ENCODE assay signal across 21 cellular contexts in the genomic region with DNA sequence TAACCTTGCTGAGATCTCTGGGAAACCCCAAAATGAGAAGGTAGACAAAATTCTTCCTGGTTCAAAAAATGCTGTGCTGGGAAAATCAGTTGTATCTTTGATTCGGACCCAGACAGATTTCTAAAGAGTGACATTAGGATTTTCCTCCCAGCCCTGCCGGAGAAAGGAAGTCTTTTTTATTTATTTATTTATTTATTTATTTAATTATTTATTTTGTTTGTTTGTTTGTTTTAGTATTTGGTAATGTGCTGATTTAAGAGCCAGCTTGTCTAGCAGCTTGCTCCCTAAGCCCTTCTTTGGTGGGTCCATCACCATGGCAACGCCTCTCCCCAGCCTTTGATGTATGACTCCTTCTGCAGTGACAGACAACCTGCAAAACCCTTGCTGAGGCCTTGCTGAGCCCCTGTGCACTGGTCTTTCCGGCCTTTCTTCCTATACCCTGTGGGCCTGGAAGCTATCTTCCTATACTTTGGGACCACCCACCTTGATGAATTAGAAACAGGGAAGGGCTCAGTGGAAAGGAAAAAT.
DNase-seq lines count a peak whose midpoint lies in the region; ATAC-seq, FAIRE-seq and TF ChIP-seq lines count a peak whose summit lies in the region.
"Had no signal": no experiment of that assay in that cellular context is flagged by ENCODE, and none has a peak within 500 bp of the region (broad histone marks: within the 10 kb centered on the region; RNA-seq: fewer than 3 reads in every experiment).

No MANE protein-coding gene starts in this region.

- H3K9me3 Mint-ChIP-seq in GM23338 (no peaks in the 10 kb centered on the region), astrocyte (ENCODE audit: unreplicated experiment) (no peaks in the 10 kb centered on the region)
- H3K9me3 Mint-ChIP-seq: activated naive CD8-positive, alpha-beta T cell treated with anti-CD3 and anti-CD28 coated beads, Interleukin-2, amount 10 ng/mL, durations not matched to agents 7 days and 5 days; H9 had no signal

- H3K79me1 ChIP-seq in mesenchymal stem cell (replicated peaks; ENCODE audit: low read length, poor library complexity, severe bottlenecking) = no peaks in the 10 kb centered on the region

- peak overlapping the region; percentile 93 to 99 for H2BK12ac ChIP-seq in mesenchymal stem cell (ENCODE audit: low read length in 2 of 2)

- H3K4me1 Mint-ChIP-seq in GM23338 (no peaks in the 10 kb centered on the region; the same call in 2 of the 3 replicates), astrocyte (ENCODE audit: low read depth, unreplicated experiment) (peaks cover 17% of the 10 kb centered on the region)
- H3K4me1 Mint-ChIP-seq: H9 had no signal

- no peak overlapping the region for H3K27ac Mint-ChIP-seq in GM23338
- no peak overlapping the region for H3K27ac Mint-ChIP-seq in astrocyte (ENCODE audit: unreplicated experiment)
- H3K27ac Mint-ChIP-seq: activated naive CD8-positive, alpha-beta T cell treated with anti-CD3 and anti-CD28 coated beads, Interleukin-2, amount 10 ng/mL, durations not matched to agents 7 days and 5 days; H9 had no signal

- no peaks in the 10 kb centered on the region for H3K79me2 ChIP-seq in GM23338 (replicated peaks; ENCODE audit: insufficient read depth)
- no peaks in the 10 kb centered on the region for H3K79me2 ChIP-seq in astrocyte (ENCODE audit: insufficient read depth, low read length)
- H3K79me2 ChIP-seq in Karpas-422 (ENCODE audit: low read length) = no peaks in the 10 kb centered on the region

- H3K4me3 ChIP-seq in GM23338 (no peak overlapping the region), astrocyte (ENCODE audit: insufficient read depth, low read depth, low read length) (no peak overlapping the region), mesenchymal stem cell (ENCODE audit: insufficient read depth in 1 of 2, low read depth in 1 of 2, low read length in 2 of 2) (no peak overlapping the region), Karpas-422 (ENCODE audit: low read length) (no peak overlapping the region), coronary artery (no peak overlapping the region)
- H3K4me3 ChIP-seq: BLaER1 treated with 17β-estradiol and CSF1 and Interleukin-3, amounts not matched to agents 10 nM and 100 nM; breast epithelium; dorsolateral prefrontal cortex; heart right ventricle; tibial nerve had no signal

- no peak overlapping the region for H2AFZ ChIP-seq in GM23338
- no peak overlapping the region for H2AFZ ChIP-seq in astrocyte (ENCODE audit: low read depth, low read length)
- H2AFZ ChIP-seq in mesenchymal stem cell (ENCODE audit: low read depth, low read length) = no peak overlapping the region
- no peak overlapping the region for H2AFZ ChIP-seq in Karpas-422 (ENCODE audit: low read length)

- H2AK5ac ChIP-seq in mesenchymal stem cell (ENCODE audit: low read length, severe bottlenecking) = no peak overlapping the region

- no peak overlapping the region for H3K4me2 ChIP-seq in GM23338
- H3K4me2 ChIP-seq in astrocyte (ENCODE audit: low read length) = peak overlapping the region; percentile 65
- H3K4me2 ChIP-seq in mesenchymal stem cell (ENCODE audit: low read length, poor library complexity, severe bottlenecking) = no peak overlapping the region
- no peak overlapping the region for H3K4me2 ChIP-seq in Karpas-422 (ENCODE audit: low read depth, low read length, poor library complexity, severe bottlenecking)
- H3K4me2 ChIP-seq: BLaER1 treated with 17β-estradiol and CSF1 and Interleukin-3, amounts not matched to agents 10 nM and 100 nM had no signal

- H2BK5ac ChIP-seq in mesenchymal stem cell (ENCODE audit: low read depth, low read length, poor library complexity, severe bottlenecking) = no peak overlapping the region

- H3K27ac ChIP-seq in GM23338 (ENCODE audit: low read depth) (no peak overlapping the region), astrocyte (ENCODE audit: low read depth, low read length) (peak overlapping the region; percentile 96), mesenchymal stem cell (ENCODE audit: low read length, poor library complexity, severe bottlenecking) (no peak overlapping the region), Karpas-422 (ENCODE audit: low read length) (no peak overlapping the region), coronary artery (no peak overlapping the region)
- H3K27ac ChIP-seq: 22Rv1; BLaER1 treated with 17β-estradiol and CSF1 and Interleukin-3, amounts not matched to agents 10 nM and 100 nM; breast epithelium; dorsolateral prefrontal cortex; tibial nerve had no signal

- H3K36me3 Mint-ChIP-seq in GM23338 (ENCODE audit: low read depth) = no peaks in the 10 kb centered on the region
- no peaks in the 10 kb centered on the region for H3K36me3 Mint-ChIP-seq in astrocyte (ENCODE audit: low read depth, unreplicated experiment)
- H3K36me3 Mint-ChIP-seq: activated naive CD8-positive, alpha-beta T cell treated with anti-CD3 and anti-CD28 coated beads, Interleukin-2, amount 10 ng/mL, durations not matched to agents 7 days and 5 days had no signal

- H3K4me3 Mint-ChIP-seq in GM23338 (no peak overlapping the region), astrocyte (ENCODE audit: unreplicated experiment) (no peak overlapping the region)
- H3K4me3 Mint-ChIP-seq: activated naive CD8-positive, alpha-beta T cell treated with anti-CD3 and anti-CD28 coated beads, Interleukin-2, amount 10 ng/mL, durations not matched to agents 7 days and 5 days; H9 had no signal

- H3K27me3 Mint-ChIP-seq in GM23338 (ENCODE audit: insufficient read depth, low read depth, poor library complexity) (peaks cover 6% of the 10 kb centered on the region), astrocyte (ENCODE audit: low read depth, unreplicated experiment) (no peaks in the 10 kb centered on the region)
- H3K27me3 Mint-ChIP-seq: activated naive CD8-positive, alpha-beta T cell treated with anti-CD3 and anti-CD28 coated beads, Interleukin-2, amount 10 ng/mL, durations not matched to agents 7 days and 5 days had no signal

- H4K20me1 ChIP-seq in GM23338 (replicated peaks; ENCODE audit: insufficient read depth) (no peaks in the 10 kb centered on the region), astrocyte (ENCODE audit: insufficient read depth, low read length) (no peaks in the 10 kb centered on the region), Karpas-422 (ENCODE audit: insufficient read depth, low read depth, low read length) (no peaks in the 10 kb centered on the region)
- H4K20me1 ChIP-seq: BLaER1 treated with 17β-estradiol and CSF1 and Interleukin-3, amounts not matched to agents 10 nM and 100 nM had no signal

- peak overlapping the region; percentile 39 to 87 for H3K4ac ChIP-seq in mesenchymal stem cell (ENCODE audit: low read depth in 1 of 2, low read length in 2 of 2)

- TF ChIP-seq CTCF in GM23338 (conservative IDR thresholded peaks at IDR 0.05; ENCODE audit: low read depth in 2 of 2) (no peak), astrocyte (IDR thresholded peaks at IDR 0.05; ENCODE audit: insufficient read depth, low read depth, low read length) (no peak), coronary artery (IDR thresholded peaks at IDR 0.05) (no peak)

- no peaks in the 10 kb centered on the region for H3K4me1 ChIP-seq in GM23338 (ENCODE audit: insufficient read depth)
- peaks cover 51% of the 10 kb centered on the region for H3K4me1 ChIP-seq in astrocyte (ENCODE audit: insufficient read depth, low read length)
- no peaks in the 10 kb centered on the region for H3K4me1 ChIP-seq in mesenchymal stem cell (ENCODE audit: control insufficient read depth, insufficient read depth, low read depth, low read length)
- peaks cover 8% of the 10 kb centered on the region for H3K4me1 ChIP-seq in Karpas-422 (ENCODE audit: low read length)
- H3K4me1 ChIP-seq: breast epithelium had no signal

- peak overlapping the region; percentile 88 for H2BK120ac ChIP-seq in mesenchymal stem cell (ENCODE audit: low read depth, low read length)

- no peak for FAIRE-seq in astrocyte (lab: Jason Lieb, UNC)

- peak overlapping the region; percentile 15 for H4K91ac ChIP-seq in mesenchymal stem cell (ENCODE audit: low read length)

- H4K8ac ChIP-seq in mesenchymal stem cell (ENCODE audit: low read length) = peak overlapping the region; percentile 54

- 65% methylated on average over 3 of the region's 4 CpGs for WGBS in mesenchymal stem cell

- no peak for ATAC-seq in GM23338
- ATAC-seq in HG02588 (IDR thresholded peaks at IDR 0.05; ENCODE audit: unreplicated experiment) = no peak
- ATAC-seq: activated CD4-positive, CD25-positive, alpha-beta regulatory T cell treated with anti-CD3 and anti-CD28 coated beads, Interleukin-2, amount 50 U/mL, for 24 hours; heart right ventricle had no signal

- H3K9me2 ChIP-seq in GM23338 (ENCODE audit: insufficient read depth) (peaks cover 7% of the 10 kb centered on the region; the same call in 1 of the 2 replicates), Karpas-422 (replicated peaks; ENCODE audit: insufficient read depth, low read length) (no peaks in the 10 kb centered on the region)

- H3K23ac ChIP-seq in mesenchymal stem cell (ENCODE audit: low read length in 2 of 2) = no peak overlapping the region

- H3K27me3 ChIP-seq in GM23338 (ENCODE audit: insufficient read depth) (no peaks in the 10 kb centered on the region), astrocyte (ENCODE audit: insufficient read depth, low read length) (no peaks in the 10 kb centered on the region), mesenchymal stem cell (ENCODE audit: control insufficient read depth in 1 of 2, insufficient read depth in 1 of 2, low read length in 2 of 2) (no peaks in the 10 kb centered on the region), Karpas-422 (ENCODE audit: low read length) (no peaks in the 10 kb centered on the region)
- H3K27me3 ChIP-seq: BLaER1 treated with 17β-estradiol and CSF1 and Interleukin-3, amounts not matched to agents 10 nM and 100 nM; breast epithelium; dorsolateral prefrontal cortex; heart right ventricle; tibial nerve had no signal

- no peak overlapping the region for H2BK15ac ChIP-seq in mesenchymal stem cell (ENCODE audit: low read depth, poor library complexity, severe bottlenecking)

- H3F3A ChIP-seq in GM23338 (replicated peaks; ENCODE audit: low read depth) = no peaks in the 10 kb centered on the region

- peak overlapping the region; percentile 68 for H3K9ac ChIP-seq in astrocyte (ENCODE audit: low read length)
- H3K9ac ChIP-seq in mesenchymal stem cell (ENCODE audit: low read length) = no peak overlapping the region
- no peak overlapping the region for H3K9ac ChIP-seq in Karpas-422 (ENCODE audit: low read length)
- H3K9ac ChIP-seq: BLaER1 treated with 17β-estradiol and CSF1 and Interleukin-3, amounts not matched to agents 10 nM and 100 nM had no signal

- H3K14ac ChIP-seq in mesenchymal stem cell (ENCODE audit: low read length in 2 of 2) = peak overlapping the region in 1 of 2 experiments; percentile 87

- no peaks in the 10 kb centered on the region for H3K9me3 ChIP-seq in astrocyte (ENCODE audit: insufficient read depth, low read depth, low read length)
- H3K9me3 ChIP-seq in mesenchymal stem cell (ENCODE audit: control insufficient read depth, low read length) = no peaks in the 10 kb centered on the region
- no peaks in the 10 kb centered on the region for H3K9me3 ChIP-seq in Karpas-422 (ENCODE audit: low read length)
- H3K9me3 ChIP-seq: BLaER1 treated with 17β-estradiol and CSF1 and Interleukin-3, amounts not matched to agents 10 nM and 100 nM; breast epithelium; heart right ventricle; tibial nerve had no signal

- H3K18ac ChIP-seq in mesenchymal stem cell (ENCODE audit: low read depth in 1 of 2, low read length in 2 of 2) = peak overlapping the region; percentile 71 to 94

- H3K36me3 ChIP-seq in GM23338 (ENCODE audit: insufficient read depth) (no peaks in the 10 kb centered on the region), astrocyte (ENCODE audit: insufficient read depth, low read length) (no peaks in the 10 kb centered on the region), mesenchymal stem cell (ENCODE audit: control insufficient read depth in 1 of 2, insufficient read depth in 2 of 2, low read depth in 1 of 2, low read length in 2 of 2) (peaks cover 4 to 54% of the 10 kb centered on the region in 2 experiments), Karpas-422 (ENCODE audit: insufficient read depth, low read length) (no peaks in the 10 kb centered on the region)
- H3K36me3 ChIP-seq: BLaER1 treated with 17β-estradiol and CSF1 and Interleukin-3, amounts not matched to agents 10 nM and 100 nM; breast epithelium had no signal

- DNase-seq in DMS 273 (lab: John Stamatoyannopoulos, UW; ENCODE audit: unreplicated experiment) = peak; percentile 39
- no peak for DNase-seq in DMS 273 treated with DMSO at 0.1 percent for 48 hours (lab: John Stamatoyannopoulos, UW)
- peak; percentile 28 for DNase-seq in GM23338 (ENCODE audit: low spot score)
- peak; percentile 32 for DNase-seq in astrocyte (ENCODE audit: low read depth)
- DNase-seq in mesenchymal stem cell = peak; percentile 62
- no peak for DNase-seq in Karpas-422
- no peak for DNase-seq in coronary artery (ENCODE audit: low spot score)
- DNase-seq: activated naive CD8-positive, alpha-beta T cell treated with anti-CD3 and anti-CD28 coated beads, Interleukin-2, amount 10 ng/mL, durations not matched to agents 7 days and 5 days; activated T-cell treated with anti-CD3 and anti-CD28 coated beads, Interleukin-2, amount 50 U/mL, for 1 hour; DMS153; dorsolateral prefrontal cortex; H9; NCI-H1436 treated with DMSO at 0.1 percent for 48 hours; nucleus accumbens had no signal

Comparison
In these comparisons a context has a peak if more than half of its experiments do, and no peak if none do; other contexts are left out.
1. DNase-seq: peak in DMS 273 (single experiment), GM23338 (single experiment), astrocyte (single experiment) and mesenchymal stem cell (single experiment); none in DMS 273 treated with DMSO at 0.1 percent for 48 hours (single experiment), Karpas-422 (single experiment) and coronary artery (single experiment).